In genomic region chr4:128684031-128684430, GRCh38 we compare ENCODE assay signal across 1 cellular context.
TF ChIP-seq lines count a peak whose summit lies in the region.

No MANE protein-coding gene starts in this region.

TF ChIP-seq in GM12878, 131 proteins besides CTCF, POLR2A, EP300 and RAD21:
- no peak for TF ChIP-seq USF1 (IDR thresholded peaks at IDR 0.05; ENCODE audit: borderline replicate concordance, extremely low read length, insufficient read depth, low read depth, low read length)
- no peak for TF ChIP-seq SIN3A (IDR thresholded peaks at IDR 0.05; ENCODE audit: low read depth, low read length)
- TF ChIP-seq MEF2B (IDR thresholded peaks at IDR 0.05; ENCODE audit: partially characterized antibody, poor library complexity, severe bottlenecking): peak; percentile 28
